In the genomic region with DNA sequence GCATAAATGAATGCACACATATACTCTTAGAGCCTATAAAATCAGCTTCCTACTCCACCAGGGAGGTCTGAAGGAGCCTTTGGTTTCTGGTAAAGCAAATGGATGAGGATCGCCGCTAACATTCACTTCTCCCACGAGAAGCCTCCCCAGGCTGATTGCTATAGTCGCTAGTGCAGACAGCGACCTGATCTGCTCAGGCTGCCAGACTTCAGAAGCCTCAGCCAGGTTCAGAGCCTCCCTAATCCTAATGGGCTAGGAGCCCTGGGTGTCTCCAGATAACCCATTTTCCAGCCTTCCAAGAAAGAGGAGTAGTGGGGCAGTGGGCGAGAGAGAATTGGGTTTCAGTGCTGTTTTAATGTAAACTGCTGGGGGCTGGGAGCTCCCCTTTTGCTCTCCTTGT, we compare ENCODE assay signal across 1 cellular context.
TF ChIP-seq lines count a peak whose summit lies in the region.

No MANE protein-coding gene starts in this region.

TF ChIP-seq in WTC11, 78 proteins besides CTCF, POLR2A, EP300 and RAD21 (continued from another document):
- TF ChIP-seq, protein P1, sequence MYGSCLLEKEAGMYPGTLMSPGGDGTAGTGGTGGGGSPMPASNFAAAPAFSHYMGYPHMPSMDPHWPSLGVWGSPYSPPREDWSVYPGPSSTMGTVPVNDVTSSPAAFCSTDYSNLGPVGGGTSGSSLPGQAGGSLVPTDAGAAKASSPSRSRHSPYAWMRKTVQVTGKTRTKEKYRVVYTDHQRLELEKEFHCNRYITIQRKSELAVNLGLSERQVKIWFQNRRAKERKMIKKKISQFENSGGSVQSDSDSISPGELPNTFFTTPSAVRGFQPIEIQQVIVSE (CRISPR knock-in tag; IDR thresholded peaks at IDR 0.05; ENCODE audit: borderline replicate concordance) = no peak
- TF ChIP-seq MYBL2 (CRISPR knock-in tag; IDR thresholded peaks at IDR 0.05) (no peak), ELF4 (CRISPR knock-in tag; IDR thresholded peaks at IDR 0.05; ENCODE audit: low read depth) (no peak), SMAD4 (CRISPR knock-in tag; IDR thresholded peaks at IDR 0.05) (no peak), CBFB (CRISPR knock-in tag; IDR thresholded peaks at IDR 0.05; ENCODE audit: low read depth) (no peak), RELA (CRISPR knock-in tag; IDR thresholded peaks at IDR 0.05; ENCODE audit: borderline replicate concordance) (no peak), NR2C2 (CRISPR knock-in tag; IDR thresholded peaks at IDR 0.05) (no peak), TEAD4 (CRISPR knock-in tag; IDR thresholded peaks at IDR 0.05) (no peak)
- TF ChIP-seq, protein P2, sequence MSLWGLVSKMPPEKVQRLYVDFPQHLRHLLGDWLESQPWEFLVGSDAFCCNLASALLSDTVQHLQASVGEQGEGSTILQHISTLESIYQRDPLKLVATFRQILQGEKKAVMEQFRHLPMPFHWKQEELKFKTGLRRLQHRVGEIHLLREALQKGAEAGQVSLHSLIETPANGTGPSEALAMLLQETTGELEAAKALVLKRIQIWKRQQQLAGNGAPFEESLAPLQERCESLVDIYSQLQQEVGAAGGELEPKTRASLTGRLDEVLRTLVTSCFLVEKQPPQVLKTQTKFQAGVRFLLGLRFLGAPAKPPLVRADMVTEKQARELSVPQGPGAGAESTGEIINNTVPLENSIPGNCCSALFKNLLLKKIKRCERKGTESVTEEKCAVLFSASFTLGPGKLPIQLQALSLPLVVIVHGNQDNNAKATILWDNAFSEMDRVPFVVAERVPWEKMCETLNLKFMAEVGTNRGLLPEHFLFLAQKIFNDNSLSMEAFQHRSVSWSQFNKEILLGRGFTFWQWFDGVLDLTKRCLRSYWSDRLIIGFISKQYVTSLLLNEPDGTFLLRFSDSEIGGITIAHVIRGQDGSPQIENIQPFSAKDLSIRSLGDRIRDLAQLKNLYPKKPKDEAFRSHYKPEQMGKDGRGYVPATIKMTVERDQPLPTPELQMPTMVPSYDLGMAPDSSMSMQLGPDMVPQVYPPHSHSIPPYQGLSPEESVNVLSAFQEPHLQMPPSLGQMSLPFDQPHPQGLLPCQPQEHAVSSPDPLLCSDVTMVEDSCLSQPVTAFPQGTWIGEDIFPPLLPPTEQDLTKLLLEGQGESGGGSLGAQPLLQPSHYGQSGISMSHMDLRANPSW (CRISPR knock-in tag; conservative IDR thresholded peaks at IDR 0.05; ENCODE audit: low read depth) = no peak
